Comparison of ENCODE assay signal across 14 cellular contexts in the genomic region with DNA sequence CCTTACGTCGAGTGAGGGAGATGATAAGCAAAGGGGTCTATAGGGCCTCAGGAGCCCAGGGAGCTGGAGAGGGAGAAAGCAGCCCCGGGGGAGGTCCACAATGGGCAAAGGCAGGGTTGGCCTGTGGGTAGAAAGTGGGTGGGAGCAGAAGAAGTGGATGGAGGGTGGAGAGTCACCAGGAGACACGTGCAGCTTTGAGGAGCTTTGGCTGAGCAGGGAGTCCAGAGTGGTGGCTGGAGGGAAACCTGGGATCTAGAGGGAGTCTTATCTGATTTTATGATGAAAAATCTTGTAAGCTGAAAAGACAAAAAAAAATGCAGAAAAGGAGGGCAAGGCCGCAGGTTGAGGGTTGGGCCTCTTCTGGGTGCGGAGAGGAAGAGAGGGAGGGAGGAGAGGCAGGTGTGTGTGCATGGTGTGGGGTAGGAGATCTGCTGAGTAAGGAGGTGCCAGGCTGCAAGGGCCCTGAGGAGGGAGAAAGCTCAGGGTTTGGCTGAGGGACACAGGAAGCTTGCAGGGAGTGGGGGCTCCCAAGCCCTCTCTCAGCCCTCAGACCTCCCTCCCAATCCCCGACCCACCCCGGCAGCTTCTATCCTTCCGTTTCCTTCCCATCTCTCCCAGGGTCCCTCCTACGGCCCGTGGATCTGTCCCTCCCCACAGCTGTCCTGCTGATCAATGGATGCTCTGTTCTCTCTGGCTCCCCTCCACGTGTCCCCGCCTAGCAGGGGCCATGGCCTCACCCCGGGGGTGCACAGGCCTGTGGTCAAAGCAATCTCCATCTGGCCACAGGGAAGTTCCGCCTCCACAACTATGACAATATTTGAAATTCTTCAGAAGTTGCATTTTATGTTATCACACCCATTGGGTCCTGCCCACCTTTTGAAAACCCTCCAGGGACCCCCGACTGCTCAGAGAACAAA. TPM values are rescaled to one million over a fixed set of nuclear protein-coding genes. Genes with fewer than 3 reads are reported as not detected.
DNase-seq lines count a peak whose midpoint lies in the region; ATAC-seq, FAIRE-seq and TF ChIP-seq lines count a peak whose summit lies in the region.
"Had no signal": no experiment of that assay in that cellular context is flagged by ENCODE, and none has a peak within 500 bp of the region (broad histone marks: within the 10 kb centered on the region; RNA-seq: fewer than 3 reads in every experiment).

No MANE protein-coding gene starts in this region.

- no peak for FAIRE-seq in small intestine (lab: Jason Lieb, UNC)

- H2BK120ac ChIP-seq in neuronal stem cell (ENCODE audit: low read depth, low read length), result no peak overlapping the region

- no peaks in the 10 kb centered on the region for H3K79me1 ChIP-seq in neuronal stem cell (ENCODE audit: low read depth, low read length)

- H3K4me2 ChIP-seq in fibroblast of lung (ENCODE audit: extremely low read depth, insufficient read depth, low read length) (peak overlapping the region; percentile 55), neuronal stem cell (ENCODE audit: insufficient read depth, low read length, poor library complexity, severe bottlenecking) (no peak overlapping the region)

- H3K23ac ChIP-seq in neuronal stem cell (ENCODE audit: low read depth, low read length, poor library complexity), result no peak overlapping the region

- no peaks in the 10 kb centered on the region for H3K9me3 ChIP-seq in fibroblast of lung (ENCODE audit: control insufficient read depth, insufficient read depth, low read depth, low read length)
- H3K9me3 ChIP-seq in neuronal stem cell (replicated peaks in 1 of 2; ENCODE audit: control insufficient read depth in 2 of 2, insufficient read depth in 1 of 2, low read depth in 1 of 2, low read length in 2 of 2), result peaks cover 0 to 3% of the 10 kb centered on the region in 2 donors
- no peaks in the 10 kb centered on the region for H3K9me3 ChIP-seq in small intestine (ENCODE audit: control insufficient read depth, low read depth)
- H3K9me3 ChIP-seq: BE2C had no signal

- H2AFZ ChIP-seq in fibroblast of lung (ENCODE audit: low read length), result no peak overlapping the region
- H2AFZ ChIP-seq in neuronal stem cell (ENCODE audit: low read length), result peak overlapping the region; percentile 51

- no peak overlapping the region for H4K8ac ChIP-seq in neuronal stem cell (ENCODE audit: low read depth, low read length)

- H3K4ac ChIP-seq in neuronal stem cell (ENCODE audit: low read length), result no peak overlapping the region

- H3K9me3 Mint-ChIP-seq in activated CD4-positive, alpha-beta T cell treated with anti-CD3 and anti-CD28 coated beads, Interleukin-2, amount 10 ng/mL, durations not matched to agents 24 days and 14 days, result no peaks in the 10 kb centered on the region
- H3K9me3 Mint-ChIP-seq: activated T-cell treated with anti-CD3 and anti-CD28 coated beads, Interleukin-2, amount 50 U/mL, for 24 hours had no signal

- WGBS in neuronal stem cell (ENCODE audit: extremely low coverage in 2 of 2, insufficient read length in 2 of 2, insufficient replicate concordance in 1 of 2), 2 donors, result no CpG with 5 or more reads among the region's 16 CpGs
- 34 to 49% (median 41%) methylated on average over 13 to 16 of the region's 16 CpGs for WGBS in small intestine, 3 donors

- TF ChIP-seq CTCF in fibroblast of lung (conservative IDR thresholded peaks at IDR 0.05 in 1 of 2, IDR thresholded peaks at IDR 0.05 in 1 of 2; ENCODE audit: low read depth in 1 of 2, low read length in 2 of 2), result no peak

- H3K4me1 Mint-ChIP-seq in activated CD4-positive, alpha-beta T cell treated with anti-CD3 and anti-CD28 coated beads, Interleukin-2, amount 10 ng/mL, durations not matched to agents 24 days and 14 days, result no peaks in the 10 kb centered on the region

- ATAC-seq in GM21390 (IDR thresholded peaks at IDR 0.05; ENCODE audit: unreplicated experiment) (no peak), HG03196 (IDR thresholded peaks at IDR 0.05; ENCODE audit: unreplicated experiment) (no peak)
- ATAC-seq: stimulated activated naive B cell treated with anti-CD40 and anti-IgM and Interleukin-4, amounts not matched to agents 10 μg/mL and 1 μg/mL and 100 μg/mL, for 72 hours had no signal

- H3K36me3 ChIP-seq in fibroblast of lung (ENCODE audit: control insufficient read depth, insufficient read depth, low read length) (no peaks in the 10 kb centered on the region), neuronal stem cell (replicated peaks in 1 of 2; ENCODE audit: control insufficient read depth in 2 of 2, insufficient read depth in 2 of 2, low read length in 2 of 2) (no peaks in the 10 kb centered on the region), small intestine (ENCODE audit: control insufficient read depth in 2 of 2, insufficient read depth in 2 of 2, low read length in 2 of 2) (no peaks in the 10 kb centered on the region)
- H3K36me3 ChIP-seq: BE2C, spleen had no signal

- H3K9ac ChIP-seq in fibroblast of lung (ENCODE audit: insufficient read depth, low read length) (no peak overlapping the region), neuronal stem cell (ENCODE audit: low read depth, low read length, poor library complexity) (no peak overlapping the region)

- H3K79me2 ChIP-seq in fibroblast of lung (ENCODE audit: control insufficient read depth, insufficient read depth, low read length), result no peaks in the 10 kb centered on the region

- H2BK5ac ChIP-seq in neuronal stem cell (ENCODE audit: low read length), result no peak overlapping the region

- no peak overlapping the region for H2BK12ac ChIP-seq in neuronal stem cell (ENCODE audit: low read length)

- H4K91ac ChIP-seq in neuronal stem cell (ENCODE audit: low read depth, low read length, poor library complexity), result no peak overlapping the region

- intact Hi-C loops in activated CD4-positive, alpha-beta T cell treated with anti-CD3 and anti-CD28 coated beads, Interleukin-2, amount 10 ng/mL, durations not matched to agents 24 days and 14 days (cut with micrococcal nuclease), result no loop called here

- H4K20me1 ChIP-seq in fibroblast of lung (ENCODE audit: control insufficient read depth, extremely low read depth, insufficient read depth, low read length), result no peaks in the 10 kb centered on the region

- peak; percentile 61 for DNase-seq in CD1c-positive myeloid dendritic cell (ENCODE audit: extremely low spot score)
- peak; percentile 90 for DNase-seq in RPMI7951 (ENCODE audit: low read depth)
- peak in 1 of 2 donors; percentile 72 for DNase-seq in fibroblast of lung (ENCODE audit: low read depth in 2 of 2)
- no peak for DNase-seq in neuronal stem cell (ENCODE audit: low spot score)
- DNase-seq in small intestine, result no peak
- no peak for DNase-seq in activated CD4-positive, alpha-beta T cell treated with anti-CD3 and anti-CD28 coated beads, Interleukin-2, amount 10 ng/mL, durations not matched to agents 24 days and 14 days
- DNase-seq: activated T-cell treated with anti-CD3 and anti-CD28 coated beads, Interleukin-2, amount 50 U/mL, for 24 hours; BE2C; NK-92 treated with Interleukin-12 subunit alpha and Interleukin-12 subunit beta, amount 100 ng/mL, for 24 hours; spleen; stimulated activated naive B cell treated with anti-CD40 and anti-IgM and Interleukin-4, amounts not matched to agents 10 μg/mL and 1 μg/mL and 100 μg/mL, for 72 hours had no signal

- H3K18ac ChIP-seq in neuronal stem cell (ENCODE audit: low read length), result peak overlapping the region; percentile 76

- no peak overlapping the region for H3K4me3 Mint-ChIP-seq in activated CD4-positive, alpha-beta T cell treated with anti-CD3 and anti-CD28 coated beads, Interleukin-2, amount 10 ng/mL, durations not matched to agents 24 days and 14 days
- H3K4me3 Mint-ChIP-seq: activated T-cell treated with anti-CD3 and anti-CD28 coated beads, Interleukin-2, amount 50 U/mL, for 24 hours; stimulated activated naive B cell treated with anti-CD40 and anti-IgM and Interleukin-4, amounts not matched to agents 10 μg/mL and 1 μg/mL and 100 μg/mL, for 72 hours had no signal

- peaks cover 21% of the 10 kb centered on the region for H3K27me3 Mint-ChIP-seq in activated CD4-positive, alpha-beta T cell treated with anti-CD3 and anti-CD28 coated beads, Interleukin-2, amount 10 ng/mL, durations not matched to agents 24 days and 14 days

- H3K4me1 ChIP-seq in fibroblast of lung (ENCODE audit: control insufficient read depth, extremely low read depth, insufficient read depth, low read length) (peaks cover 5% of the 10 kb centered on the region), neuronal stem cell (ENCODE audit: control insufficient read depth in 2 of 2, insufficient read depth in 1 of 2, low read depth in 1 of 2, low read length in 2 of 2) (peaks cover 0 to 10% of the 10 kb centered on the region in 2 donors), small intestine (ENCODE audit: control insufficient read depth in 2 of 2, insufficient read depth in 1 of 2, low read depth in 1 of 2, low read length in 1 of 2) (no peaks in the 10 kb centered on the region)
- H3K4me1 ChIP-seq: BE2C had no signal

- H2BK15ac ChIP-seq in neuronal stem cell (ENCODE audit: low read length), result no peak overlapping the region

- H3K27ac ChIP-seq in fibroblast of lung (ENCODE audit: insufficient read depth, low read length) (no peak overlapping the region), neuronal stem cell (replicated peaks; ENCODE audit: low read length) (no peak overlapping the region), small intestine (ENCODE audit: low read depth in 1 of 2, low read length in 1 of 2) (no peak overlapping the region)

- no peaks in the 10 kb centered on the region for H3K36me3 Mint-ChIP-seq in activated CD4-positive, alpha-beta T cell treated with anti-CD3 and anti-CD28 coated beads, Interleukin-2, amount 10 ng/mL, durations not matched to agents 24 days and 14 days (ENCODE audit: low read depth)
- H3K36me3 Mint-ChIP-seq: stimulated activated naive B cell treated with anti-CD40 and anti-IgM and Interleukin-4, amounts not matched to agents 10 μg/mL and 1 μg/mL and 100 μg/mL, for 72 hours had no signal

- H3K27ac Mint-ChIP-seq in activated CD4-positive, alpha-beta T cell treated with anti-CD3 and anti-CD28 coated beads, Interleukin-2, amount 10 ng/mL, durations not matched to agents 24 days and 14 days, result no peak overlapping the region
- H3K27ac Mint-ChIP-seq: activated T-cell treated with anti-CD3 and anti-CD28 coated beads, Interleukin-2, amount 50 U/mL, for 24 hours; stimulated activated naive B cell treated with anti-CD40 and anti-IgM and Interleukin-4, amounts not matched to agents 10 μg/mL and 1 μg/mL and 100 μg/mL, for 72 hours had no signal

- peaks cover 3% of the 10 kb centered on the region for H3K27me3 ChIP-seq in fibroblast of lung (ENCODE audit: control insufficient read depth, insufficient read depth, low read length)
- H3K27me3 ChIP-seq in neuronal stem cell (ENCODE audit: control insufficient read depth in 3 of 3, insufficient read depth in 3 of 3, low read depth in 1 of 3, low read length in 3 of 3), result peaks cover 0 to 2% (median 0%) of the 10 kb centered on the region in 3 experiments
- H3K27me3 ChIP-seq in small intestine (ENCODE audit: control insufficient read depth in 2 of 2, insufficient read depth in 2 of 2, low read length in 2 of 2), result peaks cover 0 to 2% of the 10 kb centered on the region in 2 donors
- H3K27me3 ChIP-seq: BE2C had no signal

- H3K14ac ChIP-seq in neuronal stem cell (ENCODE audit: low read length), result no peak overlapping the region

- H3K4me3 ChIP-seq in fibroblast of lung (replicated peaks in 1 of 4; ENCODE audit: control extremely low read depth in 1 of 4, insufficient read depth in 1 of 4, low read depth in 3 of 4, low read length in 4 of 4), result no peak overlapping the region
- H3K4me3 ChIP-seq in neuronal stem cell (ENCODE audit: low read length in 2 of 2), result no peak overlapping the region
- H3K4me3 ChIP-seq in small intestine (ENCODE audit: low read depth in 1 of 2, low read length in 2 of 2), result no peak overlapping the region
- H3K4me3 ChIP-seq: spleen had no signal

- no peak overlapping the region for H2AK5ac ChIP-seq in neuronal stem cell (ENCODE audit: low read depth, low read length)

RNA-seq across cellular contexts. Expression of gene BPI, which starts 17.1 kb away (rescaled TPM):
- 0.24 and 0.29 TPM in 2 replicates for total RNA-seq in RPMI7951 (2014; rRNA removed; shearing (Covaris generic))
- total RNA-seq in fibroblast of lung, result not detected in 2 replicates
- polyA plus RNA-seq in fibroblast of lung (0.10 TPM in 1 of 2 replicates, not detected in the other), small intestine (not detected)
- polyA plus RNA-seq in fibroblast of lung (2012), result not detected in 2 replicates
- not detected in 2 replicates for polyA minus RNA-seq in fibroblast of lung (ENCODE audit: low replicate concordance)
- polyA plus RNA-seq in neuronal stem cell (2013, experiment 1 of 2), result not detected
- polyA plus RNA-seq in neuronal stem cell (2013, experiment 2 of 2), result not detected
- total RNA-seq in activated CD4-positive, alpha-beta T cell treated with anti-CD3 and anti-CD28 coated beads, Interleukin-2, amount 10 ng/mL, durations not matched to agents 24 days and 14 days, result not detected in 2 replicates
- total RNA-seq: lung microvascular endothelial cell had no signal

RNA-seq across cellular contexts. Expression of gene KIAA1755, which starts 26.3 kb away (rescaled TPM):
- total RNA-seq in RPMI7951 (2014; rRNA removed; shearing (Covaris generic)), result 0.59 and 1.1 TPM in 2 replicates
- 2.8 and 3.1 TPM in 2 replicates for total RNA-seq in fibroblast of lung
- polyA plus RNA-seq in fibroblast of lung, result 0.60 and 1.4 TPM in 2 replicates
- 1.2 and 2.8 TPM in 2 replicates for polyA plus RNA-seq in fibroblast of lung (2012)
- 1.9 and 5.5 TPM in 2 replicates for polyA minus RNA-seq in fibroblast of lung (ENCODE audit: low replicate concordance)
- polyA plus RNA-seq in neuronal stem cell (2013, experiment 1 of 2), result 0.33 TPM
- polyA plus RNA-seq in neuronal stem cell (2013, experiment 2 of 2), result 0.21 TPM
- 1 to 10 TPM in 2 of 3 donors, under 1 TPM in 1; 0.45 to 1.7 (median 1.4) TPM for polyA plus RNA-seq in small intestine
- total RNA-seq in activated CD4-positive, alpha-beta T cell treated with anti-CD3 and anti-CD28 coated beads, Interleukin-2, amount 10 ng/mL, durations not matched to agents 24 days and 14 days, result not detected in 2 replicates
- total RNA-seq: lung microvascular endothelial cell had no signal

RNA-seq across cellular contexts. Expression of gene LBP, which starts 59.4 kb away (rescaled TPM):
- not detected in 2 replicates for total RNA-seq in RPMI7951 (2014; rRNA removed; shearing (Covaris generic))
- total RNA-seq in fibroblast of lung, result under 0.01 and 0.17 TPM in 2 replicates
- polyA plus RNA-seq in fibroblast of lung (0.08 TPM in 1 of 2 replicates, not detected in the other), small intestine (under 1 TPM in 1 of 3 donors, not detected in 2; 0.49 TPM)
- polyA plus RNA-seq in fibroblast of lung (2012), result not detected in 2 replicates
- not detected in 2 replicates for polyA minus RNA-seq in fibroblast of lung (ENCODE audit: low replicate concordance)
- 0.04 TPM for polyA plus RNA-seq in neuronal stem cell (2013, experiment 1 of 2)
- polyA plus RNA-seq in neuronal stem cell (2013, experiment 2 of 2), result 0.03 TPM
- not detected in 2 replicates for total RNA-seq in activated CD4-positive, alpha-beta T cell treated with anti-CD3 and anti-CD28 coated beads, Interleukin-2, amount 10 ng/mL, durations not matched to agents 24 days and 14 days
- total RNA-seq: spleen had no signal

Comparison
In these comparisons a context has a peak if more than half of its experiments do, and no peak if none do; other contexts are left out.
1. DNase-seq: peak in CD1c-positive myeloid dendritic cell (single experiment) and RPMI7951 (single experiment); none in neuronal stem cell (single experiment), small intestine (single experiment) and activated CD4-positive, alpha-beta T cell treated with anti-CD3 and anti-CD28 coated beads, Interleukin-2, amount 10 ng/mL, durations not matched to agents 24 days and 14 days (single experiment).